In genomic region chr14:22839159-22839779, GRCh38 we compare ENCODE assay signal across 2 cellular contexts.
TF ChIP-seq lines count a peak whose summit lies in the region.

No MANE protein-coding gene starts in this region.

TF ChIP-seq in SK-N-SH, 30 proteins besides CTCF, POLR2A, EP300 and RAD21 (continued from another document):
- no peak for TF ChIP-seq ZBTB33 (IDR thresholded peaks at IDR 0.05; ENCODE audit: borderline replicate concordance, low read depth)
- no peak for TF ChIP-seq FOSL2 (IDR thresholded peaks at IDR 0.05; ENCODE audit: borderline replicate concordance, low read depth)
- no peak for TF ChIP-seq PBX3 (IDR thresholded peaks at IDR 0.05)
- no peak for TF ChIP-seq MXI1 (IDR thresholded peaks at IDR 0.05; ENCODE audit: low read depth, low read length)
- TF ChIP-seq RXRA (IDR thresholded peaks at IDR 0.05; ENCODE audit: borderline replicate concordance, low read depth) = no peak
- TF ChIP-seq NRF1 (IDR thresholded peaks at IDR 0.05; ENCODE audit: low read depth, low read length) = no peak
- TF ChIP-seq REST (IDR thresholded peaks at IDR 0.05; ENCODE audit: low read depth, low read length) = no peak
- TF ChIP-seq IRF3 (IDR thresholded peaks at IDR 0.05; ENCODE audit: low read depth, low read length) = no peak
- TF ChIP-seq TEAD4 (IDR thresholded peaks at IDR 0.05; ENCODE audit: borderline replicate concordance, insufficient read depth) = no peak
- TF ChIP-seq GATA2 (CRISPR knock-in tag; IDR thresholded peaks at IDR 0.05) = no peak
- no peak for TF ChIP-seq ELF1 (IDR thresholded peaks at IDR 0.05)

TF ChIP-seq in SK-N-SH treated with all-trans-retinoic acid at 6 μM for 48 hours, 23 proteins besides CTCF, POLR2A, EP300 and RAD21 (continued from another document):
- TF ChIP-seq BACH2 (CRISPR knock-in tag; IDR thresholded peaks at IDR 0.05; ENCODE audit: borderline replicate concordance) (no peak), ZNF8 (CRISPR knock-in tag; IDR thresholded peaks at IDR 0.05) (no peak), ISL1 (CRISPR knock-in tag; IDR thresholded peaks at IDR 0.05) (no peak), ZNF70 (CRISPR knock-in tag; IDR thresholded peaks at IDR 0.05) (no peak), ZC3H10 (CRISPR knock-in tag; IDR thresholded peaks at IDR 0.05) (no peak), TSHZ2 (CRISPR knock-in tag; IDR thresholded peaks at IDR 0.05) (no peak), ESRRG (CRISPR knock-in tag; IDR thresholded peaks at IDR 0.05) (no peak), PPARA (CRISPR knock-in tag; IDR thresholded peaks at IDR 0.05; ENCODE audit: borderline replicate concordance) (no peak), SNAI2 (CRISPR knock-in tag; IDR thresholded peaks at IDR 0.05) (no peak), CREB5 (CRISPR knock-in tag; IDR thresholded peaks at IDR 0.05; ENCODE audit: low read depth) (no peak), GLIS3 (CRISPR knock-in tag; IDR thresholded peaks at IDR 0.05) (no peak), ZFP3 (CRISPR knock-in tag; IDR thresholded peaks at IDR 0.05) (no peak), TOX (CRISPR knock-in tag; IDR thresholded peaks at IDR 0.05; ENCODE audit: borderline replicate concordance) (no peak)
